Comparison of ENCODE assay signal across 1 cellular context in the genomic region with DNA sequence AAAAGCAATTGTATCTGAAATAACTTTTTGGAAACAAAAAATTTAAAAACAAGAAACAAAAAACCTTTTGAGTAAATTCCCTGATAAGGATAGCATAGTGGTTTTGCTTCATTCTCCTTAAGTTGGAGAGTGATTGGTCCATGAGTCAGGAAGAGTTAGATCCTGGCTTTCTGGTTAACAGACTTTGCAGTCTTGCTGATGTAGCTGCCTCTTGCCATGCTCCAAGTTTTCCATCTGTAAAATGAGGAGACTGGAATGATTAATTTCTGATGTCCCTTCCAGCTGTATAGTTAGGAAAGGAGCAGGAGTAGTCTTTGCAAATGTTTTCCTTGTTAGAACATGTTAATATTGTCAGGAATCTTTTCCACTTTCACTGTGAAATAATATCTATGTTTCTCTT.
TF ChIP-seq lines count a peak whose summit lies in the region.

No MANE protein-coding gene starts in this region.

TF ChIP-seq in H1, 55 proteins besides CTCF, POLR2A, EP300 and RAD21 (continued from another document):
- TF ChIP-seq, protein P1, sequence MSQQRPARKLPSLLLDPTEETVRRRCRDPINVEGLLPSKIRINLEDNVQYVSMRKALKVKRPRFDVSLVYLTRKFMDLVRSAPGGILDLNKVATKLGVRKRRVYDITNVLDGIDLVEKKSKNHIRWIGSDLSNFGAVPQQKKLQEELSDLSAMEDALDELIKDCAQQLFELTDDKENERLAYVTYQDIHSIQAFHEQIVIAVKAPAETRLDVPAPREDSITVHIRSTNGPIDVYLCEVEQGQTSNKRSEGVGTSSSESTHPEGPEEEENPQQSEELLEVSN (IDR thresholded peaks at IDR 0.05), result no peak
- TF ChIP-seq HDAC2 (IDR thresholded peaks at IDR 0.05; ENCODE audit: borderline replicate concordance in 1 of 2, low read depth in 2 of 2, low read length in 2 of 2), result no peak
- TF ChIP-seq RFX5 (IDR thresholded peaks at IDR 0.05; ENCODE audit: borderline replicate concordance, low read depth, low read length), result no peak
- TF ChIP-seq FOSL1 (IDR thresholded peaks at IDR 0.05; ENCODE audit: insufficient read depth, low read depth, low read length), result no peak
- TF ChIP-seq SP1 (IDR thresholded peaks at IDR 0.05; ENCODE audit: low read depth, low read length), result no peak
- TF ChIP-seq KDM1A (IDR thresholded peaks at IDR 0.05; ENCODE audit: borderline replicate concordance, low read length), result no peak
- no peak for TF ChIP-seq RNF2 (IDR thresholded peaks at IDR 0.05; ENCODE audit: borderline replicate concordance, low read depth, low read length, missing control alignments, poor library complexity, severe bottlenecking)
- no peak for TF ChIP-seq KDM5A (IDR thresholded peaks at IDR 0.05; ENCODE audit: low read length)
- no peak for TF ChIP-seq SIN3A (conservative IDR thresholded peaks at IDR 0.05 in 1 of 2, IDR thresholded peaks at IDR 0.05 in 1 of 2; ENCODE audit: low read depth in 1 of 2, low read length in 2 of 2)
- no peak for TF ChIP-seq SP4 (IDR thresholded peaks at IDR 0.05; ENCODE audit: low read length)
- TF ChIP-seq GABPA (IDR thresholded peaks at IDR 0.05; ENCODE audit: borderline replicate concordance, insufficient read depth, low read length), result no peak
- TF ChIP-seq TEAD4 (IDR thresholded peaks at IDR 0.05; ENCODE audit: low read depth, low read length), result no peak
- no peak for TF ChIP-seq SP2 (IDR thresholded peaks at IDR 0.05; ENCODE audit: low read length)
- no peak for TF ChIP-seq EZH2 (IDR thresholded peaks at IDR 0.05; ENCODE audit: low read depth, low read length, severe bottlenecking)
